1 cellular context compared by ENCODE assay signal in the genomic region with DNA sequence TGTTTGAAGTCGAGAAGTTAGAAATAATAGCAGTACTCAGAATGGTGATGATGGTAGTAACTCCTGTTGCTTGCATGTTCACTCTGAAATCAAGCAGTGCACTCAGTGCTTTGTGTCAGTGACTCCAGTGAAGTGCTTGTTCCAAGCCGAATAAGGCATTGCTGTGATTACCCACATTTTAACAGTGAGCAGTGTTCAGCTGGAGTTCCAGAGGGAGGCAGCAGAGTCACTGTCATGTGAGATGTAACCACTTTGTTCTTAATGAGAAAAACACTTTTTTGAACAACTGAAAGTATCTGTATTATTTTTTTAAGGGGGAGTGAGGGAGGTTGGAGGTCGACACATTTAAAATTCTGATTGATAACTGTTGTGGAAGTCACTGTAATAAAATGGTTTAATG.
TF ChIP-seq lines count a peak whose summit lies in the region.

No MANE protein-coding gene starts in this region.

TF ChIP-seq in GM23338, 12 proteins besides CTCF, POLR2A, EP300 and RAD21 (continued from another document):
- TF ChIP-seq, protein P1, sequence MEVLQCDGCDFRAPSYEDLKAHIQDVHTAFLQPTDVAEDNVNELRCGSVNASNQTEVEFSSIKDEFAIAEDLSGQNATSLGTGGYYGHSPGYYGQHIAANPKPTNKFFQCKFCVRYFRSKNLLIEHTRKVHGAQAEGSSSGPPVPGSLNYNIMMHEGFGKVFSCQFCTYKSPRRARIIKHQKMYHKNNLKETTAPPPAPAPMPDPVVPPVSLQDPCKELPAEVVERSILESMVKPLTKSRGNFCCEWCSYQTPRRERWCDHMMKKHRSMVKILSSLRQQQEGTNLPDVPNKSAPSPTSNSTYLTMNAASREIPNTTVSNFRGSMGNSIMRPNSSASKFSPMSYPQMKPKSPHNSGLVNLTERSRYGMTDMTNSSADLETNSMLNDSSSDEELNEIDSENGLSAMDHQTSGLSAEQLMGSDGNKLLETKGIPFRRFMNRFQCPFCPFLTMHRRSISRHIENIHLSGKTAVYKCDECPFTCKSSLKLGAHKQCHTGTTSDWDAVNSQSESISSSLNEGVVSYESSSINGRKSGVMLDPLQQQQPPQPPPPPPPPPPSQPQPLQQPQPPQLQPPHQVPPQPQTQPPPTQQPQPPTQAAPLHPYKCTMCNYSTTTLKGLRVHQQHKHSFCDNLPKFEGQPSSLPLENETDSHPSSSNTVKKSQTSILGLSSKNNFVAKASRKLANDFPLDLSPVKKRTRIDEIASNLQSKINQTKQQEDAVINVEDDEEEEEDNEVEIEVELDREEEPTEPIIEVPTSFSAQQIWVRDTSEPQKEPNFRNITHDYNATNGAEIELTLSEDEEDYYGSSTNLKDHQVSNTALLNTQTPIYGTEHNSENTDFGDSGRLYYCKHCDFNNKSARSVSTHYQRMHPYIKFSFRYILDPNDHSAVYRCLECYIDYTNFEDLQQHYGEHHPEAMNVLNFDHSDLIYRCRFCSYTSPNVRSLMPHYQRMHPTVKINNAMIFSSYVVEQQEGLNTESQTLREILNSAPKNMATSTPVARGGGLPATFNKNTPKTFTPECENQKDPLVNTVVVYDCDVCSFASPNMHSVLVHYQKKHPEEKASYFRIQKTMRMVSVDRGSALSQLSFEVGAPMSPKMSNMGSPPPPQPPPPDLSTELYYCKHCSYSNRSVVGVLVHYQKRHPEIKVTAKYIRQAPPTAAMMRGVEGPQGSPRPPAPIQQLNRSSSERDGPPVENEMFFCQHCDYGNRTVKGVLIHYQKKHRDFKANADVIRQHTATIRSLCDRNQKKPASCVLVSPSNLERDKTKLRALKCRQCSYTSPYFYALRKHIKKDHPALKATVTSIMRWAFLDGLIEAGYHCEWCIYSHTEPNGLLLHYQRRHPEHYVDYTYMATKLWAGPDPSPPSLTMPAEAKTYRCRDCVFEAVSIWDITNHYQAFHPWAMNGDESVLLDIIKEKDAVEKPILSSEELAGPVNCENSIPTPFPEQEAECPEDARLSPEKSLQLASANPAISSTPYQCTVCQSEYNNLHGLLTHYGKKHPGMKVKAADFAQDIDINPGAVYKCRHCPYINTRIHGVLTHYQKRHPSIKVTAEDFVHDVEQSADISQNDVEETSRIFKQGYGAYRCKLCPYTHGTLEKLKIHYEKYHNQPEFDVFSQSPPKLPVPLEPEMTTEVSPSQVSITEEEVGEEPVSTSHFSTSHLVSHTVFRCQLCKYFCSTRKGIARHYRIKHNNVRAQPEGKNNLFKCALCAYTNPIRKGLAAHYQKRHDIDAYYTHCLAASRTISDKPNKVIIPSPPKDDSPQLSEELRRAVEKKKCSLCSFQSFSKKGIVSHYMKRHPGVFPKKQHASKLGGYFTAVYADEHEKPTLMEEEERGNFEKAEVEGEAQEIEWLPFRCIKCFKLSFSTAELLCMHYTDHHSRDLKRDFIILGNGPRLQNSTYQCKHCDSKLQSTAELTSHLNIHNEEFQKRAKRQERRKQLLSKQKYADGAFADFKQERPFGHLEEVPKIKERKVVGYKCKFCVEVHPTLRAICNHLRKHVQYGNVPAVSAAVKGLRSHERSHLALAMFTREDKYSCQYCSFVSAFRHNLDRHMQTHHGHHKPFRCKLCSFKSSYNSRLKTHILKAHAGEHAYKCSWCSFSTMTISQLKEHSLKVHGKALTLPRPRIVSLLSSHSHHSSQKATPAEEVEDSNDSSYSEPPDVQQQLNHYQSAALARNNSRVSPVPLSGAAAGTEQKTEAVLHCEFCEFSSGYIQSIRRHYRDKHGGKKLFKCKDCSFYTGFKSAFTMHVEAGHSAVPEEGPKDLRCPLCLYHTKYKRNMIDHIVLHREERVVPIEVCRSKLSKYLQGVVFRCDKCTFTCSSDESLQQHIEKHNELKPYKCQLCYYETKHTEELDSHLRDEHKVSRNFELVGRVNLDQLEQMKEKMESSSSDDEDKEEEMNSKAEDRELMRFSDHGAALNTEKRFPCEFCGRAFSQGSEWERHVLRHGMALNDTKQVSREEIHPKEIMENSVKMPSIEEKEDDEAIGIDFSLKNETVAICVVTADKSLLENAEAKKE (CRISPR knock-in tag; IDR thresholded peaks at IDR 0.05), result no peak
- no peak for TF ChIP-seq ZNF331 (CRISPR knock-in tag; IDR thresholded peaks at IDR 0.05; ENCODE audit: low read depth)
- TF ChIP-seq POLR2AphosphoS5 (IDR thresholded peaks at IDR 0.05; ENCODE audit: low read depth), result no peak
